In genomic region chr15:30953731-30954378, GRCh38 we compare ENCODE assay signal across 9 cellular contexts. TPM values are rescaled to one million over a fixed set of nuclear protein-coding genes. Genes with fewer than 3 reads are reported as not detected.
A peak's percentile ranks its signal among the peaks of the same experiment; 100 is the strongest.
DNase-seq lines count a peak whose midpoint lies in the region; TF ChIP-seq lines count a peak whose summit lies in the region.
"Had no signal": no experiment of that assay in that cellular context is flagged by ENCODE, and none has a peak within 500 bp of the region (broad histone marks: within the 10 kb centered on the region; RNA-seq: fewer than 3 reads in every experiment).

No MANE protein-coding gene starts in this region.

- H3K79me2 ChIP-seq in smooth muscle cell (ENCODE audit: low read depth), result peaks cover 3% of the 10 kb centered on the region

- H4K20me1 ChIP-seq in smooth muscle cell (ENCODE audit: low read depth), result no peaks in the 10 kb centered on the region

- peak; percentile 54 for DNase-seq in SIG-M5 treated with dmso at 0.1 percent for 504 hours (lab: John Stamatoyannopoulos, UW; ENCODE audit: unreplicated experiment)
- DNase-seq in SIG-M5 (lab: John Stamatoyannopoulos, UW), result no peak
- peak; percentile 61 to 64 for DNase-seq in SW 1271 (lab: John Stamatoyannopoulos, UW)
- peak; percentile 74 for DNase-seq in fibroblast of the conjunctiva (ENCODE audit: low read depth)
- no peak for DNase-seq in smooth muscle cell (lab: John Stamatoyannopoulos, UW; ENCODE audit: unreplicated experiment)
- no peak for DNase-seq in NCI-H774 (lab: John Stamatoyannopoulos, UW)
- no peak for DNase-seq in caudate nucleus (lab: John Stamatoyannopoulos, UW)
- no peak for DNase-seq in NCI-H187 treated with DMSO at 0.1 percent for 48 hours (lab: John Stamatoyannopoulos, UW)

- no peak overlapping the region for H3K4me3 ChIP-seq in smooth muscle cell

- WGBS in smooth muscle cell (ENCODE audit: low lambda C conversion rate), result 71% methylated on average over 7 of the region's 7 CpGs

- H3F3A ChIP-seq in smooth muscle cell (ENCODE audit: low read depth), result peaks cover 11% of the 10 kb centered on the region

- H3K27me3 ChIP-seq in smooth muscle cell (ENCODE audit: low read depth), result no peaks in the 10 kb centered on the region

- no peak overlapping the region for H3K9ac ChIP-seq in smooth muscle cell (ENCODE audit: low read depth)

- H3K27ac ChIP-seq in smooth muscle cell (ENCODE audit: low read depth), result peak overlapping the region; percentile 19
- no peak overlapping the region for H3K27ac ChIP-seq in caudate nucleus (ENCODE audit: low read depth, low read length)
- H3K27ac ChIP-seq: C4-2B had no signal

- no peak overlapping the region for H3K4me2 ChIP-seq in smooth muscle cell

- H3K9me3 ChIP-seq in smooth muscle cell (replicated peaks; ENCODE audit: low read depth), result no peaks in the 10 kb centered on the region

- H3K36me3 ChIP-seq in smooth muscle cell (ENCODE audit: low read depth), result peaks cover 38% of the 10 kb centered on the region

- no peak overlapping the region for H2AFZ ChIP-seq in smooth muscle cell (ENCODE audit: low read depth)

- TF ChIP-seq CTCF in smooth muscle cell (IDR thresholded peaks at IDR 0.05; ENCODE audit: borderline replicate concordance, insufficient read depth, poor library complexity, severe bottlenecking), result no peak

- H3K4me1 ChIP-seq in smooth muscle cell (ENCODE audit: low read depth), result no peaks in the 10 kb centered on the region

RNA-seq across cellular contexts. Expression of gene MTMR10, which starts 37.6 kb away (rescaled TPM):
- 24.9 and 31.7 TPM in 2 replicates for total RNA-seq in smooth muscle cell
- polyA plus RNA-seq in smooth muscle cell, result 9.4 and 11.6 TPM in 2 replicates

RNA-seq across cellular contexts. Expression of gene FAN1, which starts 50.1 kb away (rescaled TPM):
- 12.1 and 20.2 TPM in 2 replicates for total RNA-seq in smooth muscle cell
- polyA plus RNA-seq in smooth muscle cell, result 7.2 and 7.7 TPM in 2 replicates

Comparison
In these comparisons a context has a peak if more than half of its experiments do, and no peak if none do; other contexts are left out.
1. DNase-seq: peak in SIG-M5 treated with dmso at 0.1 percent for 504 hours (single experiment), SW 1271 (2 of 2) and fibroblast of the conjunctiva (single experiment); none in SIG-M5 (single experiment), smooth muscle cell (single experiment), NCI-H774 (single experiment), caudate nucleus (0 of 61) and NCI-H187 treated with DMSO at 0.1 percent for 48 hours (single experiment).